20 cellular contexts compared by ENCODE assay signal in genomic region chr4:26899991-26900390, GRCh38. TPM values are rescaled to one million over a fixed set of nuclear protein-coding genes. Genes with fewer than 3 reads are reported as not detected.
DNase-seq lines count a peak whose midpoint lies in the region; ATAC-seq, FAIRE-seq and TF ChIP-seq lines count a peak whose summit lies in the region.
"Had no signal": no experiment of that assay in that cellular context is flagged by ENCODE, and none has a peak within 500 bp of the region (broad histone marks: within the 10 kb centered on the region; RNA-seq: fewer than 3 reads in every experiment).

No MANE protein-coding gene starts in this region.

- H3K4ac ChIP-seq in mesenchymal stem cell (ENCODE audit: low read depth in 1 of 2, low read length in 2 of 2), result no peak overlapping the region

- H2AFZ ChIP-seq in DND-41 (ENCODE audit: low read depth, low read length) (no peak overlapping the region), GM12878 (ENCODE audit: control insufficient read depth, low read depth, low read length) (no peak overlapping the region), mesenchymal stem cell (ENCODE audit: low read depth, low read length) (no peak overlapping the region)

- no peak overlapping the region for H3K9ac ChIP-seq in BLaER1
- H3K9ac ChIP-seq in DND-41 (ENCODE audit: low read depth, low read length), result no peak overlapping the region
- no peak overlapping the region for H3K9ac ChIP-seq in GM12878 (ENCODE audit: control insufficient read depth, insufficient read depth, low read length)
- H3K9ac ChIP-seq in mesenchymal stem cell (ENCODE audit: low read length), result no peak overlapping the region

- no peak overlapping the region for H4K8ac ChIP-seq in mesenchymal stem cell (ENCODE audit: low read length)

- TF ChIP-seq RAD21 in GM12878 (IDR thresholded peaks at IDR 0.05; ENCODE audit: insufficient read depth, low read depth, low read length), result no peak

- RAD21 ChIA-PET in GM12878 (lab: Charles Lee; ENCODE audit: unreplicated experiment), result interaction anchor here (0.7 to 2.1 kb wide), 5 partner anchors 13 to 102 kb away, joined by 3 to 11 read pairs (median 4); no protein-coding TSS in a partner anchor

- H3K79me1 ChIP-seq in mesenchymal stem cell (replicated peaks; ENCODE audit: low read length, poor library complexity, severe bottlenecking), result peaks cover 18% of the 10 kb centered on the region

- POLR2A ChIA-PET in GM12878 (lab: Charles Lee), result interaction anchor here (0.6 to 1.5 kb wide), 5 partner anchors 8 to 39 kb away, joined by 3 to 5 read pairs (median 4); partner anchors contain the start of gene STIM2

- H3K36me3 ChIP-seq in BLaER1 (peaks cover 32% of the 10 kb centered on the region), DND-41 (ENCODE audit: insufficient read depth, low read length) (no peaks in the 10 kb centered on the region), GM12878 (ENCODE audit: control insufficient read depth in 2 of 2, insufficient read depth in 2 of 2, low read length in 1 of 2) (no peaks in the 10 kb centered on the region; a peak in 1 of 4 replicates), mesenchymal stem cell (ENCODE audit: control insufficient read depth in 1 of 2, insufficient read depth in 2 of 2, low read depth in 1 of 2, low read length in 2 of 2) (no peaks in the 10 kb centered on the region)
- H3K36me3 ChIP-seq: pancreas had no signal

- peak; percentile 59; the same call in 1 of the 3 replicates for ATAC-seq in DND-41 (ENCODE audit: insufficient read depth, low read depth)
- peak; percentile 26; the same call in 2 of the 3 replicates for ATAC-seq in GM12878
- no peak for ATAC-seq in HG02870 (IDR thresholded peaks at IDR 0.05; ENCODE audit: unreplicated experiment)

- H4K91ac ChIP-seq in mesenchymal stem cell (ENCODE audit: low read length), result no peak overlapping the region

- H3K18ac ChIP-seq in mesenchymal stem cell (ENCODE audit: low read depth in 1 of 2, low read length in 2 of 2), result no peak overlapping the region

- H2BK15ac ChIP-seq in mesenchymal stem cell (ENCODE audit: low read depth, poor library complexity, severe bottlenecking), result no peak overlapping the region

- CTCF ChIA-PET in GM12878 (lab: Yijun Ruan, JAX), result interaction anchor here (1.6 kb wide), 1 partner anchor 102 kb away, joined by 4 read pairs; no protein-coding TSS in a partner anchor

- peak overlapping the region; percentile 65 for H3K4me2 ChIP-seq in BLaER1
- no peak overlapping the region for H3K4me2 ChIP-seq in DND-41 (ENCODE audit: insufficient read depth, low read length)
- no peak overlapping the region for H3K4me2 ChIP-seq in GM12878 (ENCODE audit: control insufficient read depth, insufficient read depth)
- no peak overlapping the region for H3K4me2 ChIP-seq in mesenchymal stem cell (ENCODE audit: low read length, poor library complexity, severe bottlenecking)

- H4K20me1 ChIP-seq in BLaER1 (peaks cover 98% of the 10 kb centered on the region), DND-41 (ENCODE audit: insufficient read depth, low read length) (peaks cover 16% of the 10 kb centered on the region; the same call in 1 of the 2 replicates), GM12878 (ENCODE audit: control insufficient read depth, insufficient read depth) (no peaks in the 10 kb centered on the region)

- H3K4me3 ChIP-seq in BLaER1, result no peak overlapping the region
- H3K4me3 ChIP-seq in DND-41 (ENCODE audit: low read depth in 1 of 2, low read length in 2 of 2), result no peak overlapping the region
- no peak overlapping the region for H3K4me3 ChIP-seq in GM12878
- H3K4me3 ChIP-seq in mesenchymal stem cell (ENCODE audit: insufficient read depth in 1 of 2, low read depth in 1 of 2, low read length in 2 of 2), result no peak overlapping the region
- H3K4me3 ChIP-seq: pancreas, testis had no signal

- no peak overlapping the region for H2AK5ac ChIP-seq in mesenchymal stem cell (ENCODE audit: low read length, severe bottlenecking)

- intact Hi-C loops in GM12878 (cut with micrococcal nuclease; ENCODE audit: unreplicated experiment), result no loop called here

- no TSS peak for BruUV-seq in GM12878 (replicated peaks; lab: Mats Ljungman, UMichigan)

- no peak overlapping the region for H2BK120ac ChIP-seq in mesenchymal stem cell (ENCODE audit: low read depth, low read length)

- H3K27me3 ChIP-seq in BLaER1 (no peaks in the 10 kb centered on the region), DND-41 (ENCODE audit: insufficient read depth, low read length, poor library complexity) (no peaks in the 10 kb centered on the region), GM12878 (replicated peaks in 1 of 2; ENCODE audit: control insufficient read depth in 2 of 2, insufficient read depth in 2 of 2, low read length in 1 of 2) (no peaks in the 10 kb centered on the region), mesenchymal stem cell (ENCODE audit: control insufficient read depth in 1 of 2, insufficient read depth in 1 of 2, low read length in 2 of 2) (no peaks in the 10 kb centered on the region)
- H3K27me3 ChIP-seq: pancreas, testis had no signal

- H3K4me1 ChIP-seq in BLaER1 (peaks cover 48% of the 10 kb centered on the region), DND-41 (ENCODE audit: insufficient read depth, low read length) (0 out of 2 replicates have a peak, but pooled peaks cover 4% of the 10 kb centered on the region), GM12878 (ENCODE audit: control insufficient read depth, insufficient read depth, low read length) (no peaks in the 10 kb centered on the region), mesenchymal stem cell (ENCODE audit: control insufficient read depth, insufficient read depth, low read depth, low read length) (no peaks in the 10 kb centered on the region)
- H3K4me1 ChIP-seq: testis had no signal

- WGBS in GM12878 (ENCODE audit: insufficient coverage, insufficient replicate concordance, low lambda C conversion rate, missing lambda C conversion rate), result 89% methylated on average over 3 of the region's 3 CpGs
- WGBS in mesenchymal stem cell, result 73% methylated on average over 3 of the region's 3 CpGs

- DNase-seq in DND-41 (no peak), GM12878 (ENCODE audit: low read depth, low spot score) (no peak), mesenchymal stem cell (peak; percentile 3), amniotic stem cell (lab: John Stamatoyannopoulos, UW) (no peak)
- DNase-seq in stimulated activated CD4-positive, alpha-beta T cell treated with anti-CD3 and anti-CD28 coated beads, Interleukin-4, amount 100 ng/mL, for 4 hours, result no peak
- DNase-seq: activated CD4-positive, alpha-beta memory T cell treated with anti-CD3 and anti-CD28 coated beads for 36 hours; activated T-cell treated with anti-CD3 and anti-CD28 coated beads, Interleukin-2, amount 50 U/mL, for 48 hours; AML-193; foreskin fibroblast; GDM1; MM.1S; NCI-H2029 treated with DMSO at 0.1 percent for 48 hours; NCI-H524 treated with DMSO at 0.1 percent for 48 hours; pancreas; stimulated activated CD4-positive, alpha-beta T cell treated with anti-CD3 and anti-CD28 coated beads, Interleukin-4, amount 100 ng/mL, for 24 hours; stimulated activated CD8-positive, alpha-beta memory T cell treated with anti-CD3 and anti-CD28 coated beads, Interleukin-4, amount 100 ng/mL, for 48 hours; testis had no signal

- H3K9me3 ChIP-seq in BLaER1, result peaks cover 12% of the 10 kb centered on the region; the same call in 1 of the 2 replicates
- H3K9me3 ChIP-seq in DND-41 (ENCODE audit: insufficient read depth, low read length, severe bottlenecking), result no peaks in the 10 kb centered on the region
- H3K9me3 ChIP-seq in GM12878 (replicated peaks; ENCODE audit: control insufficient read depth, insufficient read depth, low read length), result no peaks in the 10 kb centered on the region; the same call in 2 of the 3 replicates
- no peaks in the 10 kb centered on the region for H3K9me3 ChIP-seq in mesenchymal stem cell (ENCODE audit: control insufficient read depth, low read length)
- H3K9me3 ChIP-seq: pancreas, testis had no signal

- in situ Hi-C loops in GM12878 (cut with MboI), result no loop called here

- no peak overlapping the region for H3K23ac ChIP-seq in mesenchymal stem cell (ENCODE audit: low read length in 2 of 2)

- TF ChIP-seq CTCF in DND-41 (IDR thresholded peaks at IDR 0.05; ENCODE audit: borderline replicate concordance, extremely low read depth, low read length, poor library complexity, severe bottlenecking) (no peak), GM12878 (IDR thresholded peaks at IDR 0.05 in 2 of 3, conservative IDR thresholded peaks at IDR 0.05 in 1 of 3; ENCODE audit: control insufficient read depth in 2 of 3, extremely low read depth in 1 of 3, insufficient read depth in 1 of 3, low read depth in 3 of 3, low read length in 3 of 3) (no peak)

- no peak overlapping the region for H3K14ac ChIP-seq in mesenchymal stem cell (ENCODE audit: low read length in 2 of 2)

- H3K27ac ChIP-seq in BLaER1 (no peak overlapping the region), DND-41 (ENCODE audit: low read length) (no peak overlapping the region), GM12878 (ENCODE audit: control insufficient read depth, insufficient read depth) (no peak overlapping the region), mesenchymal stem cell (ENCODE audit: low read length, poor library complexity, severe bottlenecking) (no peak overlapping the region)
- H3K27ac ChIP-seq: testis had no signal

- TF ChIP-seq EP300 in GM12878 (IDR thresholded peaks at IDR 0.05; ENCODE audit: borderline replicate concordance in 1 of 2, control insufficient read depth in 1 of 2, low read depth in 2 of 2, low read length in 2 of 2), result no peak

- no peak overlapping the region for H2BK5ac ChIP-seq in mesenchymal stem cell (ENCODE audit: low read depth, low read length, poor library complexity, severe bottlenecking)

- TF ChIP-seq POLR2A in GM12878 (IDR thresholded peaks at IDR 0.05; ENCODE audit: low read depth, low read length), result no peak

- H3K79me2 ChIP-seq in DND-41 (ENCODE audit: insufficient read depth, low read length), result peaks cover 59% of the 10 kb centered on the region
- H3K79me2 ChIP-seq in GM12878 (ENCODE audit: control insufficient read depth, insufficient read depth, low read length), result peaks cover 3% of the 10 kb centered on the region

- FAIRE-seq in GM12878 (lab: Jason Lieb, UNC), result no peak
- FAIRE-seq: TTC549 had no signal

- SMC1A ChIA-PET in GM12878 (lab: Charles Lee; ENCODE audit: uncharacterized antibody, unreplicated experiment), result interaction anchor here (1.1 to 5.9 kb wide), 4 partner anchors 14 to 94 kb away, joined by 3 to 41 read pairs (median 8); no protein-coding TSS in a partner anchor

- no peak overlapping the region for H2BK12ac ChIP-seq in mesenchymal stem cell (ENCODE audit: low read length in 2 of 2)

RNA-seq across cellular contexts. Expression of gene STIM2, which starts 39.4 kb away (rescaled TPM):
- total RNA-seq in GM12878 (2013; cell fraction: nucleolus; rRNA removed), result 43.7 and 48.5 TPM in 2 replicates
- total RNA-seq in GM12878 (2014; rRNA removed) (19.7 and 21.6 TPM in 2 replicates), GM12878 (2014; rRNA removed; fragmentation: Illumina TruSeq; extraction: Trizol) (16.5 and 20.0 TPM in 2 replicates), GM12878 (2021) (24.4 and 25.9 TPM in 2 replicates)
- polyA plus RNA-seq in GM12878 (2011; ENCODE audit: low read depth), result 17.5 TPM
- polyA plus RNA-seq in GM12878 (2011; rRNA removed) (40.7 and 41.5 TPM in 2 replicates), GM12878 (2014; fragmentation: Illumina TruSeq; extraction: Trizol) (17.4 and 18.8 TPM in 2 replicates), GM12878 (2014; fragmentation: Nextera tagmentation; extraction: Ambion mirVana) (10 to 100 TPM in 1 of 2 experiments, 1 to 10 TPM in 1; 4.7 to 10.3 TPM), GM12878 (2014; rRNA removed) (14.1 and 14.2 TPM in 2 replicates), GM12878 (2016; fragmentation: Nextera tagmentation; extraction: Ambion mirVana) (10 to 100 TPM; 12.3 to 19.3 TPM)
- polyA plus RNA-seq in GM12878 (2011; cell fraction: cytosol; rRNA removed), result 29.4 and 38.6 TPM in 2 replicates
- 101 and 107 TPM in 2 replicates for polyA plus RNA-seq in GM12878 (2011; cell fraction: nucleus; rRNA removed)
- polyA plus RNA-seq in GM12878 (2012), result 19.2 and 19.4 TPM in 2 replicates
- 40.2 and 47.0 TPM in 2 replicates for polyA minus RNA-seq in GM12878 (2011; rRNA and poly(A)+ RNA removed)
- polyA minus RNA-seq in GM12878 (2011; cell fraction: cytosol; rRNA and poly(A)+ RNA removed), result 7.8 and 18.5 TPM in 2 replicates
- polyA minus RNA-seq in GM12878 (2011; cell fraction: nucleus; rRNA and poly(A)+ RNA removed), result 45.6 and 81.6 TPM in 2 replicates
- polyA plus RNA-seq in mesenchymal stem cell (2013, experiment 1 of 2), result 22.3 TPM
- 20.4 TPM for polyA plus RNA-seq in mesenchymal stem cell (2013, experiment 2 of 2)
